Comparison of ENCODE assay signal across 12 cellular contexts in the genomic region with DNA sequence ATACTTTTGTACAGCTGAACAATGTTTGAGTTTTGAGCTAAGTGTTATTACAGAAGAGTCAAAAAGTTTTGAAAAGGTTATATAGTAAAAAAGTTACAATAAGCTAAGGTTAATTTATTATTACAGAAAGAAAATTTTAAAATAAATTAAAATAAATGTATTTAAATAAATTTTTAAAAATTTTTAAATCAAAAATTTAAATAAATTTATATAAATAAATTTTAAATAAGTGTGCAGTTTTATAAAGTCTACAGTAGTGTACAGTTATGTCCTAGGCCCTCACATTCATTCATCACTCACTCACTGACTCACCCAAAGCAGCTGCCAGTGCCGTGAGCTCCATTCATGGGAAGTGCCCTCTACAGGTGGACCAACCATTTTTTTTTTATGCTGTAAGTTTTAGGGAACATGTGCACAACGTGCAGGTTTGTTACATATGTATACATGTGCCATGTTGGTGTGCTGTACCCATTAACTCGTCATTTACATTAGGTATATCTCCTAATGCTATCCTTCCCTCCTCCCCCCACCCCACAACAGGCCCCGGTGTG.
DNase-seq lines count a peak whose midpoint lies in the region; ATAC-seq and TF ChIP-seq lines count a peak whose summit lies in the region.
"Had no signal": no experiment of that assay in that cellular context is flagged by ENCODE, and none has a peak within 500 bp of the region (broad histone marks: within the 10 kb centered on the region; RNA-seq: fewer than 3 reads in every experiment).

No MANE protein-coding gene starts in this region.

- H3K36me3 ChIP-seq in OCI-LY7 (ENCODE audit: insufficient read depth, low read length) (no peaks in the 10 kb centered on the region), gastrocnemius medialis (no peaks in the 10 kb centered on the region)
- H3K36me3 ChIP-seq: BLaER1 treated with 17β-estradiol and CSF1 and Interleukin-3, amounts not matched to agents 10 nM and 100 nM; heart left ventricle had no signal

- H3K36me3 Mint-ChIP-seq in activated naive CD8-positive, alpha-beta T cell treated with anti-CD3 and anti-CD28 coated beads, Interleukin-2, amount 50 U/mL, for 24 hours (ENCODE audit: low read depth): no peaks in the 10 kb centered on the region
- no peaks in the 10 kb centered on the region for H3K36me3 Mint-ChIP-seq in activated naive CD8-positive, alpha-beta T cell treated with anti-CD3 and anti-CD28 coated beads for 36 hours
- no peaks in the 10 kb centered on the region for H3K36me3 Mint-ChIP-seq in stimulated activated effector memory CD8-positive, alpha-beta T cell treated with anti-CD3 and anti-CD28 coated beads, Interleukin-12 subunit alpha, Interleukin-12 subunit beta, amount 100 ng/mL, for 72 hours

- H3K4me1 Mint-ChIP-seq in activated naive CD8-positive, alpha-beta T cell treated with anti-CD3 and anti-CD28 coated beads, Interleukin-2, amount 50 U/mL, for 24 hours: peaks cover 11% of the 10 kb centered on the region
- H3K4me1 Mint-ChIP-seq in activated naive CD8-positive, alpha-beta T cell treated with anti-CD3 and anti-CD28 coated beads for 36 hours: no peaks in the 10 kb centered on the region
- H3K4me1 Mint-ChIP-seq in stimulated activated effector memory CD8-positive, alpha-beta T cell treated with anti-CD3 and anti-CD28 coated beads, Interleukin-12 subunit alpha, Interleukin-12 subunit beta, amount 100 ng/mL, for 72 hours: no peaks in the 10 kb centered on the region

- H3K9me3 ChIP-seq in OCI-LY7 (ENCODE audit: low read length): peaks cover 7% of the 10 kb centered on the region; the same call in 1 of the 2 replicates
- peaks cover 0 to 7% (median 4%) of the 10 kb centered on the region in 3 donors for H3K9me3 ChIP-seq in gastrocnemius medialis

- no peak overlapping the region for H3K4me3 ChIP-seq in OCI-LY7 (ENCODE audit: low read depth, low read length, poor library complexity, severe bottlenecking)
- no peak overlapping the region for H3K4me3 ChIP-seq in epithelial cell of esophagus (ENCODE audit: low read length)
- no peak overlapping the region for H3K4me3 ChIP-seq in gastrocnemius medialis
- H3K4me3 ChIP-seq: BLaER1 treated with 17β-estradiol and CSF1 and Interleukin-3, amounts not matched to agents 10 nM and 100 nM; heart left ventricle had no signal

- intact Hi-C loops in OCI-LY7 (cut with micrococcal nuclease; ENCODE audit: unreplicated experiment): no loop called here
- intact Hi-C loops in gastrocnemius medialis (cut with DNase I; ENCODE audit: low total_unique reads): no loop called here

- no peaks in the 10 kb centered on the region for H3K4me1 ChIP-seq in OCI-LY7 (ENCODE audit: insufficient read depth, low read length, poor library complexity, severe bottlenecking)
- H3K4me1 ChIP-seq in gastrocnemius medialis: no peaks in the 10 kb centered on the region
- H3K4me1 ChIP-seq: heart left ventricle had no signal

- POLR2A ChIA-PET in OCI-LY7 (lab: Charles Lee): interaction anchor here (0.7 to 1.1 kb wide), 3 partner anchors 11 to 25 kb away, joined by 3 to 4 read pairs (median 3); no protein-coding TSS in a partner anchor

- in situ Hi-C loops in gastrocnemius medialis (cut with MboI; ENCODE audit: low sequenced_read_pairs in 4 of 4): no loop called here

- DNase-seq in activated naive CD8-positive, alpha-beta T cell treated with anti-CD3 and anti-CD28 coated beads, Interleukin-2, amount 50 U/mL, for 24 hours: no peak
- DNase-seq in activated naive CD8-positive, alpha-beta T cell treated with anti-CD3 and anti-CD28 coated beads for 36 hours: no peak
- DNase-seq in OCI-LY7 (ENCODE audit: low spot score) (peak; percentile 18), epithelial cell of esophagus (ENCODE audit: low read depth) (peak; percentile 67), gastrocnemius medialis (no peak), pons (ENCODE audit: low spot score) (no peak), COLO668 (lab: John Stamatoyannopoulos, UW; ENCODE audit: unreplicated experiment) (no peak)
- DNase-seq in stimulated activated effector memory CD8-positive, alpha-beta T cell treated with anti-CD3 and anti-CD28 coated beads, Interleukin-12 subunit alpha, Interleukin-12 subunit beta, amount 100 ng/mL, for 72 hours (ENCODE audit: low spot score in 2 of 2): no peak
- DNase-seq: heart left ventricle; stimulated activated CD4-positive, alpha-beta T cell treated with anti-CD3 and anti-CD28 coated beads, Interleukin-12 subunit alpha, Interleukin-12 subunit beta, amount 100 ng/mL, for 4 hours had no signal

- H3K27ac ChIP-seq in OCI-LY7 (ENCODE audit: low read depth, low read length, poor library complexity, severe bottlenecking) (no peak overlapping the region), gastrocnemius medialis (no peak overlapping the region)
- H3K27ac ChIP-seq: BLaER1 treated with 17β-estradiol and CSF1 and Interleukin-3, amounts not matched to agents 10 nM and 100 nM; heart left ventricle had no signal

- peak; percentile 63 for ATAC-seq in activated naive CD8-positive, alpha-beta T cell treated with anti-CD3 and anti-CD28 coated beads, Interleukin-2, amount 50 U/mL, for 24 hours
- ATAC-seq in stimulated activated effector memory CD8-positive, alpha-beta T cell treated with anti-CD3 and anti-CD28 coated beads, Interleukin-12 subunit alpha, Interleukin-12 subunit beta, amount 100 ng/mL, for 72 hours: peak; percentile 47
- no peak for ATAC-seq in gastrocnemius medialis
- ATAC-seq: heart left ventricle had no signal

- TF ChIP-seq CTCF in OCI-LY7 (conservative IDR thresholded peaks at IDR 0.05; ENCODE audit: low read length) (0 out of 2 replicates have a peak, but pooled peaks have one; percentile 25), epithelial cell of esophagus (IDR thresholded peaks at IDR 0.05; ENCODE audit: insufficient read depth, low read depth, low read length, missing control alignments) (peak; percentile 13), gastrocnemius medialis (IDR thresholded peaks at IDR 0.05 in 4 of 5, conservative IDR thresholded peaks at IDR 0.05 in 1 of 5) (no peak)

- no peak overlapping the region for H2AFZ ChIP-seq in OCI-LY7 (ENCODE audit: low read length)

- no peak overlapping the region for H3K27ac Mint-ChIP-seq in activated naive CD8-positive, alpha-beta T cell treated with anti-CD3 and anti-CD28 coated beads, Interleukin-2, amount 50 U/mL, for 24 hours
- H3K27ac Mint-ChIP-seq in activated naive CD8-positive, alpha-beta T cell treated with anti-CD3 and anti-CD28 coated beads for 36 hours: no peak overlapping the region
- H3K27ac Mint-ChIP-seq in stimulated activated effector memory CD8-positive, alpha-beta T cell treated with anti-CD3 and anti-CD28 coated beads, Interleukin-12 subunit alpha, Interleukin-12 subunit beta, amount 100 ng/mL, for 72 hours: no peak overlapping the region
- H3K27ac Mint-ChIP-seq: T-helper 2 cell treated with Interferon-gamma antibody and Interleukin-4, amounts not matched to agents 5 μg/mL and 100 μg/mL, for 36 hours had no signal

- H4K20me1 ChIP-seq in OCI-LY7 (ENCODE audit: insufficient read depth, low read length): no peaks in the 10 kb centered on the region
- H4K20me1 ChIP-seq: BLaER1 treated with 17β-estradiol and CSF1 and Interleukin-3, amounts not matched to agents 10 nM and 100 nM had no signal

- H3K4me3 Mint-ChIP-seq in activated naive CD8-positive, alpha-beta T cell treated with anti-CD3 and anti-CD28 coated beads, Interleukin-2, amount 50 U/mL, for 24 hours: no peak overlapping the region
- no peak overlapping the region for H3K4me3 Mint-ChIP-seq in activated naive CD8-positive, alpha-beta T cell treated with anti-CD3 and anti-CD28 coated beads for 36 hours
- H3K4me3 Mint-ChIP-seq in stimulated activated effector memory CD8-positive, alpha-beta T cell treated with anti-CD3 and anti-CD28 coated beads, Interleukin-12 subunit alpha, Interleukin-12 subunit beta, amount 100 ng/mL, for 72 hours: no peak overlapping the region
- H3K4me3 Mint-ChIP-seq: T-helper 2 cell treated with Interferon-gamma antibody and Interleukin-4, amounts not matched to agents 5 μg/mL and 100 μg/mL, for 36 hours had no signal

- H3K9me3 Mint-ChIP-seq in activated naive CD8-positive, alpha-beta T cell treated with anti-CD3 and anti-CD28 coated beads, Interleukin-2, amount 50 U/mL, for 24 hours: peaks cover 22% of the 10 kb centered on the region
- peaks cover 14% of the 10 kb centered on the region for H3K9me3 Mint-ChIP-seq in activated naive CD8-positive, alpha-beta T cell treated with anti-CD3 and anti-CD28 coated beads for 36 hours
- H3K9me3 Mint-ChIP-seq in stimulated activated effector memory CD8-positive, alpha-beta T cell treated with anti-CD3 and anti-CD28 coated beads, Interleukin-12 subunit alpha, Interleukin-12 subunit beta, amount 100 ng/mL, for 72 hours: peaks cover 6% of the 10 kb centered on the region

- H3K27me3 Mint-ChIP-seq in activated naive CD8-positive, alpha-beta T cell treated with anti-CD3 and anti-CD28 coated beads, Interleukin-2, amount 50 U/mL, for 24 hours: peaks cover 3% of the 10 kb centered on the region
- peaks cover 4% of the 10 kb centered on the region for H3K27me3 Mint-ChIP-seq in activated naive CD8-positive, alpha-beta T cell treated with anti-CD3 and anti-CD28 coated beads for 36 hours

- BruUV-seq in OCI-LY7 (replicated peaks; lab: Mats Ljungman, UMichigan): no TSS peak

- no peaks in the 10 kb centered on the region for H3K27me3 ChIP-seq in gastrocnemius medialis
- H3K27me3 ChIP-seq: BLaER1 treated with 17β-estradiol and CSF1 and Interleukin-3, amounts not matched to agents 10 nM and 100 nM; heart left ventricle had no signal

- no peaks in the 10 kb centered on the region for H3K9me2 ChIP-seq in OCI-LY7 (ENCODE audit: insufficient read depth, low read length)

- H3K4me2 ChIP-seq in OCI-LY7 (ENCODE audit: low read length): no peak overlapping the region
- H3K4me2 ChIP-seq: BLaER1 treated with 17β-estradiol and CSF1 and Interleukin-3, amounts not matched to agents 10 nM and 100 nM had no signal

- no peak for TF ChIP-seq POLR2A in gastrocnemius medialis (IDR thresholded peaks at IDR 0.05)

- CTCF ChIA-PET in OCI-LY7 (lab: Charles Lee; ENCODE audit: unreplicated experiment): no interaction called here

- no peaks in the 10 kb centered on the region for H3K79me2 ChIP-seq in OCI-LY7 (ENCODE audit: insufficient read depth, low read depth, low read length)

Comparison
In these comparisons a context has a peak if more than half of its experiments do, and no peak if none do; other contexts are left out.
1. ATAC-seq: peak in activated naive CD8-positive, alpha-beta T cell treated with anti-CD3 and anti-CD28 coated beads, Interleukin-2, amount 50 U/mL, for 24 hours (single experiment) and stimulated activated effector memory CD8-positive, alpha-beta T cell treated with anti-CD3 and anti-CD28 coated beads, Interleukin-12 subunit alpha, Interleukin-12 subunit beta, amount 100 ng/mL, for 72 hours (single experiment); none in gastrocnemius medialis (0 of 2).
2. DNase-seq: peak in OCI-LY7 (single experiment) and epithelial cell of esophagus (single experiment); none in activated naive CD8-positive, alpha-beta T cell treated with anti-CD3 and anti-CD28 coated beads, Interleukin-2, amount 50 U/mL, for 24 hours (single experiment), activated naive CD8-positive, alpha-beta T cell treated with anti-CD3 and anti-CD28 coated beads for 36 hours (single experiment), stimulated activated effector memory CD8-positive, alpha-beta T cell treated with anti-CD3 and anti-CD28 coated beads, Interleukin-12 subunit alpha, Interleukin-12 subunit beta, amount 100 ng/mL, for 72 hours (0 of 2), gastrocnemius medialis (0 of 2), pons (single experiment) and COLO668 (single experiment).
3. CTCF ChIP-seq: peak in OCI-LY7 (single experiment) and epithelial cell of esophagus (single experiment); none in gastrocnemius medialis (0 of 5).